ENCODE assay signal across 8 cellular contexts in genomic region chr12:61706783-61707182, GRCh38.
"Had no signal": no experiment of that assay in that cellular context is flagged by ENCODE, and none has a peak within 500 bp of the region (broad histone marks: within the 10 kb centered on the region; RNA-seq: fewer than 3 reads in every experiment).

No MANE protein-coding gene starts in this region.

- H3K4me3 ChIP-seq: GM12878 had no signal

- DNase-seq: GDM1, GF-D8 had no signal

- ATAC-seq: GM12878 had no signal

- FAIRE-seq: G401.6, GM12878, GM12891, GM12892, GM18507, GM19239 had no signal
